ENCODE assay signal across 12 cellular contexts in genomic region chrY:13805736-13806067, GRCh38.
"Had no signal": no experiment of that assay in that cellular context is flagged by ENCODE, and none has a peak within 500 bp of the region (broad histone marks: within the 10 kb centered on the region; RNA-seq: fewer than 3 reads in every experiment).

No MANE protein-coding gene starts in this region.

- H3K9me3 Mint-ChIP-seq: type B pancreatic cell had no signal

- H3K36me3 ChIP-seq: stomach had no signal

- H3K4me3 ChIP-seq: dorsolateral prefrontal cortex, stomach, testis had no signal

- H3K4me1 Mint-ChIP-seq: brain had no signal

- ATAC-seq: left ventricle myocardium superior had no signal

- H3K27ac ChIP-seq: dorsolateral prefrontal cortex, stomach, testis had no signal

- DNase-seq: activated T-cell treated with anti-CD3 and anti-CD28 coated beads for 4 hours; caudate nucleus; dorsolateral prefrontal cortex; left ventricle myocardium superior; occipital lobe; stimulated activated CD4-positive, alpha-beta T cell treated with anti-CD3 and anti-CD28 coated beads, Interleukin-12 subunit alpha, Interleukin-12 subunit beta, amount 100 ng/mL, for 4 hours; stimulated activated CD4-positive, alpha-beta T cell treated with anti-CD3 and anti-CD28 coated beads, Interleukin-2, amount 100 ng/mL, for 24 hours; stomach; testis had no signal

- H3K27me3 Mint-ChIP-seq: activated naive CD8-positive, alpha-beta T cell; brain; type B pancreatic cell had no signal

- H3K4me1 ChIP-seq: stomach, testis had no signal

- H3K9me3 ChIP-seq: stomach, testis had no signal

- H3K27me3 ChIP-seq: dorsolateral prefrontal cortex, stomach, testis had no signal

- H3K27ac Mint-ChIP-seq: brain, type B pancreatic cell had no signal

- H3K36me3 Mint-ChIP-seq: brain, type B pancreatic cell had no signal

- H3K4me3 Mint-ChIP-seq: activated naive CD8-positive, alpha-beta T cell; brain; type B pancreatic cell had no signal
